20 cellular contexts compared by ENCODE assay signal in genomic region chr17:81608082-81608481, GRCh38. TPM values are rescaled to one million over a fixed set of nuclear protein-coding genes. Genes with fewer than 3 reads are reported as not detected.
DNase-seq lines count a peak whose midpoint lies in the region; ATAC-seq and TF ChIP-seq lines count a peak whose summit lies in the region.
"Had no signal": no experiment of that assay in that cellular context is flagged by ENCODE, and none has a peak within 500 bp of the region (broad histone marks: within the 10 kb centered on the region; RNA-seq: fewer than 3 reads in every experiment).

No MANE protein-coding gene starts in this region.

- peaks cover 5% of the 10 kb centered on the region; the same call in 1 of the 2 replicates for H3K4me1 ChIP-seq in Panc1 (ENCODE audit: control insufficient read depth, insufficient read depth, low read length)
- H3K4me1 ChIP-seq in right atrium auricular region = peaks cover 0 to 22% of the 10 kb centered on the region in 2 donors
- H3K4me1 ChIP-seq in left ventricle myocardium inferior = peaks cover 31% of the 10 kb centered on the region
- H3K4me1 ChIP-seq: BE2C had no signal

- DNase-seq in ELR (ENCODE audit: low read depth) (peak; percentile 26), Panc1 (ENCODE audit: low read depth, low spot score) (no peak), choroid plexus epithelial cell (ENCODE audit: low read depth) (peak; percentile 69), skeletal muscle cell (ENCODE audit: low read depth) (peak; percentile 8), right atrium auricular region (ENCODE audit: low spot score) (no peak), WERI-Rb-1 (no peak), left ventricle myocardium inferior (no peak)
- DNase-seq: BE2C; caudate nucleus; effector CD8-positive, alpha-beta T cell; kidney; MG63; NCI-H146; NCI-H226; NK-92 treated with Interleukin-12 subunit alpha and Interleukin-12 subunit beta, amount 100 ng/mL, for 24 hours; right cardiac atrium; stimulated activated CD4-positive, alpha-beta T cell treated with anti-CD3 and anti-CD28 coated beads, Interleukin-2, amount 100 ng/mL, for 24 hours had no signal

- intact Hi-C loops in Panc1 (cut with micrococcal nuclease; ENCODE audit: unreplicated experiment) = no loop called here
- intact Hi-C loops in left ventricle myocardium inferior (cut with micrococcal nuclease) = no loop called here

- H3K36me3 ChIP-seq in Panc1 (ENCODE audit: control insufficient read depth, insufficient read depth, low read length) = peaks cover 42% of the 10 kb centered on the region
- H3K36me3 ChIP-seq in right atrium auricular region = peaks cover 75% of the 10 kb centered on the region
- H3K36me3 ChIP-seq in WERI-Rb-1 = peaks cover 94% of the 10 kb centered on the region
- peaks cover 87% of the 10 kb centered on the region for H3K36me3 ChIP-seq in left ventricle myocardium inferior

- no peak for TF ChIP-seq CTCF in Panc1 (IDR thresholded peaks at IDR 0.05)
- TF ChIP-seq CTCF in choroid plexus epithelial cell (conservative IDR thresholded peaks at IDR 0.05; ENCODE audit: low read depth, low read length) = no peak
- TF ChIP-seq CTCF in right atrium auricular region (IDR thresholded peaks at IDR 0.05) = no peak
- TF ChIP-seq CTCF in WERI-Rb-1 (IDR thresholded peaks at IDR 0.05; ENCODE audit: low read depth, low read length) = no peak
- TF ChIP-seq CTCF in left ventricle myocardium inferior (IDR thresholded peaks at IDR 0.05; ENCODE audit: borderline replicate concordance) = no peak

- ATAC-seq in Panc1 = no peak; the same call in 1 of the 2 replicates
- ATAC-seq: HepG2 had no signal

- in situ Hi-C loops in Panc1 (cut with HindIII; ENCODE audit: low pct_unique_long_range_greater_than_20kb, low sequenced_read_pairs) = no loop called here

- H3K27me3 ChIP-seq in Panc1 (ENCODE audit: control insufficient read depth, insufficient read depth, low read length) (no peaks in the 10 kb centered on the region), right atrium auricular region (no peaks in the 10 kb centered on the region), WERI-Rb-1 (ENCODE audit: insufficient read depth, low read depth, severe bottlenecking) (no peaks in the 10 kb centered on the region), left ventricle myocardium inferior (ENCODE audit: low read depth) (no peaks in the 10 kb centered on the region)
- H3K27me3 ChIP-seq: BE2C, hepatocyte, MG63 had no signal

- H3K27ac ChIP-seq in Panc1 (ENCODE audit: low read length) = 0 out of 2 replicates have a peak overlapping the region, but pooled peaks have one; percentile 12
- H3K27ac ChIP-seq in right atrium auricular region = no peak overlapping the region
- no peak overlapping the region for H3K27ac ChIP-seq in WERI-Rb-1
- H3K27ac ChIP-seq in left ventricle myocardium inferior (replicated peaks) = no peak overlapping the region
- H3K27ac ChIP-seq: hepatocyte had no signal

- CTCF ChIA-PET in Panc1 (lab: Charles Lee) = no interaction called here

- no TSS peak for BruUV-seq in Panc1 (replicated peaks; lab: Mats Ljungman, UMichigan)

- no peak overlapping the region for H3K4me3 ChIP-seq in Panc1 (ENCODE audit: low read depth in 2 of 2, low read length in 2 of 2)
- no peak overlapping the region for H3K4me3 ChIP-seq in choroid plexus epithelial cell (ENCODE audit: low read depth, low read length)
- H3K4me3 ChIP-seq in skeletal muscle cell (ENCODE audit: low read depth, low read length) = no peak overlapping the region
- H3K4me3 ChIP-seq in right atrium auricular region = no peak overlapping the region
- no peak overlapping the region for H3K4me3 ChIP-seq in WERI-Rb-1 (ENCODE audit: low read depth, low read length)
- H3K4me3 ChIP-seq in left ventricle myocardium inferior = no peak overlapping the region
- H3K4me3 ChIP-seq: hepatocyte, MG63 had no signal

- POLR2A ChIA-PET in Panc1 (lab: Charles Lee) = no interaction called here

- H3K9me3 ChIP-seq in Panc1 (ENCODE audit: control insufficient read depth, insufficient read depth, low read depth, low read length) (no peaks in the 10 kb centered on the region), right atrium auricular region (no peaks in the 10 kb centered on the region), WERI-Rb-1 (ENCODE audit: severe bottlenecking) (no peaks in the 10 kb centered on the region), left ventricle myocardium inferior (replicated peaks) (no peaks in the 10 kb centered on the region)
- H3K9me3 ChIP-seq: BE2C, MG63 had no signal

RNA-seq across cellular contexts. Expression of gene NPLOC4, which starts 28.8 kb away (rescaled TPM):
- total RNA-seq in Panc1 (2021; ENCODE audit: unreplicated experiment) = 246 TPM
- polyA plus RNA-seq in Panc1 (2012; ENCODE audit: insufficient read length) = 164 TPM
- 10 to 100 TPM; 69.3 to 70.4 TPM for total RNA-seq in right atrium auricular region
- 87.5 TPM for total RNA-seq in left ventricle myocardium inferior

RNA-seq across cellular contexts. Expression of gene TSPAN10, which starts 28.9 kb away (rescaled TPM):
- 4.8 TPM for total RNA-seq in Panc1 (2021; ENCODE audit: unreplicated experiment)
- polyA plus RNA-seq in Panc1 (2012; ENCODE audit: insufficient read length) = 5.3 TPM
- not detected for total RNA-seq in right atrium auricular region
- total RNA-seq in left ventricle myocardium inferior = 0.30 TPM

RNA-seq across cellular contexts. Expression of gene PDE6G, which starts 48.3 kb away (rescaled TPM):
- total RNA-seq in Panc1 (2021; ENCODE audit: unreplicated experiment) (0.85 TPM), right atrium auricular region (not detected), left ventricle myocardium inferior (not detected)
- 0.74 TPM for polyA plus RNA-seq in Panc1 (2012; ENCODE audit: insufficient read length)
- total RNA-seq: temporal lobe had no signal
- polyA plus RNA-seq: right cardiac atrium had no signal

RNA-seq across cellular contexts. Expression of gene FAAP100, which starts 55.9 kb away (rescaled TPM):
- total RNA-seq in Panc1 (2021; ENCODE audit: unreplicated experiment) (265 TPM), right atrium auricular region (10 to 100 TPM; 12.8 to 13.7 TPM), left ventricle myocardium inferior (15.9 TPM)
- 232 TPM for polyA plus RNA-seq in Panc1 (2012; ENCODE audit: insufficient read length)

RNA-seq across cellular contexts. Expression of gene OXLD1, which starts 58.3 kb away (rescaled TPM):
- total RNA-seq in Panc1 (2021; ENCODE audit: unreplicated experiment) (42.8 TPM), right atrium auricular region (10 to 100 TPM; 19.3 to 19.6 TPM), left ventricle myocardium inferior (18.4 TPM)
- polyA plus RNA-seq in Panc1 (2012; ENCODE audit: insufficient read length) = 49.4 TPM

Comparison
In these comparisons a context has a peak if more than half of its experiments do, and no peak if none do; other contexts are left out.
1. DNase-seq: peak in ELR (single experiment), choroid plexus epithelial cell (single experiment) and skeletal muscle cell (single experiment); none in Panc1 (single experiment), right atrium auricular region (single experiment), WERI-Rb-1 (single experiment) and left ventricle myocardium inferior (single experiment).